Comparison of ENCODE assay signal across 34 cellular contexts in the genomic region with DNA sequence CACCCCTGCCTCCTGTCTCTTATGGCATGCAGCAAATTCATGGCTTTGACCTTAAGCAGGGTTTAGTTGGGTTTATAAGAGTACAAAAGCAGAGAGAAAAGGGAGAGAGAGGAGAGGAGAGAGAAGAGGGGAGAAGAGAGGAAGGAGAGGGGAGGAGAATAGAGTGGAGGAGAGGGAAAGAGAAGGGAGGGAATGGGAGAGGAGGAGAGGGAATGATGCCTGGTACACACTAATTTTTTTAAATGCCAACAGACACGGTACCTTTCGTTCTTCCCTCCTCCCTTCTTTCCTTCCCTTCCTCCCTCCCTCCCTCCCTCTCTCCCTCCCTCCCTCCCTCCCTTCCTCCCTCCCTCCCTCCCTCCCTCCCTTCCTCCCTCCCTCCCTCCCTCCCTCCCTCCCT. TPM values are rescaled to one million over a fixed set of nuclear protein-coding genes. Genes with fewer than 3 reads are reported as not detected.
"Had no signal": no experiment of that assay in that cellular context is flagged by ENCODE, and none has a peak within 500 bp of the region (broad histone marks: within the 10 kb centered on the region; RNA-seq: fewer than 3 reads in every experiment).

No MANE protein-coding gene starts in this region.

- H3K36me3 ChIP-seq: brain microvascular endothelial cell had no signal

- H3K27ac ChIP-seq: brain microvascular endothelial cell, SJSA1, VCaP had no signal

- ATAC-seq: activated naive CD4-positive, alpha-beta T cell treated with anti-CD3 and anti-CD28 coated beads, Interleukin-2, amount 50 U/mL, for 72 hours; activated T-cell treated with anti-CD3 and anti-CD28 coated beads, Interleukin-2, amount 50 U/mL, for 4 hours; PC-3; SK-N-SH treated with all-trans-retinoic acid at 6 μM for 48 hours had no signal

- H3K4me3 ChIP-seq: Peyer's patch, SJSA1 had no signal

- H3K27me3 ChIP-seq: brain microvascular endothelial cell, Peyer's patch, SJSA1 had no signal

- H3K9me3 ChIP-seq: Peyer's patch, SJSA1 had no signal

- DNase-seq: activated B cell treated with CpG ODN at 0.5 μM for 24 hours; activated CD4-positive, alpha-beta memory T cell treated with anti-CD3 and anti-CD28 coated beads for 36 hours; activated CD4-positive, alpha-beta T cell treated with anti-CD3 and anti-CD28 coated beads for 4 hours; activated CD4-positive, alpha-beta T cell treated with anti-CD3 and anti-CD28 coated beads, Interleukin-2, amount 50 U/mL, for 1 hour; activated CD4-positive, CD25-positive, alpha-beta regulatory T cell treated with anti-CD3 and anti-CD28 coated beads, Interleukin-2, amount 50 U/mL, for 72 hours; activated CD8-positive, alpha-beta memory T cell treated with anti-CD3 and anti-CD28 coated beads, Interleukin-2, amount 50 U/mL, for 4 hours; activated gamma-delta T cell treated with Interleukin-2 at 50 U/mL for 16 hours; activated naive CD4-positive, alpha-beta T cell treated with anti-CD3 and anti-CD28 coated beads for 36 hours; activated T-cell treated with anti-CD3 and anti-CD28 coated beads for 4 hours; activated T-cell treated with anti-CD3 and anti-CD28 coated beads, Interleukin-2, amount 50 U/mL, for 4 hours; anterior cingulate cortex; brain microvascular endothelial cell; central memory CD4-positive, alpha-beta T cell; Karpas-422; NCI-H1105; NCI-H1417 treated with DMSO at 0.1 percent for 48 hours; NCI-H187 treated with DMSO at 0.1 percent for 48 hours; NCI-H2081 treated with DMSO at 0.1 percent for 48 hours; NCI-H226; NCI-H446 treated with DMSO at 0.1 percent for 48 hours; NCI-H524; NCI-H748 treated with DMSO at 0.1 percent for 48 hours; NK-92 treated with Interleukin-12 subunit alpha and Interleukin-12 subunit beta, amount 100 ng/mL, for 24 hours; PC-3; Peyer's patch; RPMI8226; SHP77 treated with DMSO at 0.1 percent for 48 hours; T-helper 1 cell; T-helper 2 cell; T-helper 9 cell had no signal

- H3K4me1 ChIP-seq: Peyer's patch, SJSA1 had no signal

RNA-seq across cellular contexts. Expression of gene TNC, which starts 48.7 kb away (rescaled TPM):
- total RNA-seq: activated B cell treated with CpG ODN at 0.5 μM for 24 hours; activated naive CD4-positive, alpha-beta T cell treated with anti-CD3 and anti-CD28 coated beads, Interleukin-2, amount 50 U/mL, for 72 hours had no signal
